Comparison of ENCODE assay signal across 1 cellular context in the genomic region with DNA sequence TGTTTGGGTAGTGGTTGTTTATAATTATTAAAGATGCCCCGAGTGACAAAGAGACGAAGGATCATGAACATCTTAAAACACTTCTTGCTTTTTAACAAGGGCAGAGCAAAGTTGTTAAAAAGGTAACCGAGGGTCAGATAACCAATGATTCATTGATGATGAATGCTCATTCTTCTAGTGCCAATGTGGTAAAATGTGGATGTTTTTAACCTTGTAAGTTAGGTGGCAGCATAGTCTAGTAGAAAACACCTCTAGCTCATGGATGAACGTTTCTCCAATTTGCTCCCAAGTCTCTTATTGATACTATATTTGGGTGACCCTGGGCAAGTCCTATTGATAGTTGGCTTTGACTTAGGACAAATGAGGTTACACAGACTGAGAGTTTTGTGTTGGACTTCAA.
TF ChIP-seq lines count a peak whose summit lies in the region.

No MANE protein-coding gene starts in this region.

TF ChIP-seq in Ishikawa, 13 proteins besides CTCF, POLR2A, EP300 and RAD21 (continued from another document):
- TF ChIP-seq, protein P1, sequence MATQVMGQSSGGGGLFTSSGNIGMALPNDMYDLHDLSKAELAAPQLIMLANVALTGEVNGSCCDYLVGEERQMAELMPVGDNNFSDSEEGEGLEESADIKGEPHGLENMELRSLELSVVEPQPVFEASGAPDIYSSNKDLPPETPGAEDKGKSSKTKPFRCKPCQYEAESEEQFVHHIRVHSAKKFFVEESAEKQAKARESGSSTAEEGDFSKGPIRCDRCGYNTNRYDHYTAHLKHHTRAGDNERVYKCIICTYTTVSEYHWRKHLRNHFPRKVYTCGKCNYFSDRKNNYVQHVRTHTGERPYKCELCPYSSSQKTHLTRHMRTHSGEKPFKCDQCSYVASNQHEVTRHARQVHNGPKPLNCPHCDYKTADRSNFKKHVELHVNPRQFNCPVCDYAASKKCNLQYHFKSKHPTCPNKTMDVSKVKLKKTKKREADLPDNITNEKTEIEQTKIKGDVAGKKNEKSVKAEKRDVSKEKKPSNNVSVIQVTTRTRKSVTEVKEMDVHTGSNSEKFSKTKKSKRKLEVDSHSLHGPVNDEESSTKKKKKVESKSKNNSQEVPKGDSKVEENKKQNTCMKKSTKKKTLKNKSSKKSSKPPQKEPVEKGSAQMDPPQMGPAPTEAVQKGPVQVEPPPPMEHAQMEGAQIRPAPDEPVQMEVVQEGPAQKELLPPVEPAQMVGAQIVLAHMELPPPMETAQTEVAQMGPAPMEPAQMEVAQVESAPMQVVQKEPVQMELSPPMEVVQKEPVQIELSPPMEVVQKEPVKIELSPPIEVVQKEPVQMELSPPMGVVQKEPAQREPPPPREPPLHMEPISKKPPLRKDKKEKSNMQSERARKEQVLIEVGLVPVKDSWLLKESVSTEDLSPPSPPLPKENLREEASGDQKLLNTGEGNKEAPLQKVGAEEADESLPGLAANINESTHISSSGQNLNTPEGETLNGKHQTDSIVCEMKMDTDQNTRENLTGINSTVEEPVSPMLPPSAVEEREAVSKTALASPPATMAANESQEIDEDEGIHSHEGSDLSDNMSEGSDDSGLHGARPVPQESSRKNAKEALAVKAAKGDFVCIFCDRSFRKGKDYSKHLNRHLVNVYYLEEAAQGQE (IDR thresholded peaks at IDR 0.05; ENCODE audit: low read depth), result no peak
- TF ChIP-seq YY1 (IDR thresholded peaks at IDR 0.05; ENCODE audit: low read depth) (no peak), FOXM1 (IDR thresholded peaks at IDR 0.05; ENCODE audit: borderline replicate concordance, low read depth) (no peak)
TF ChIP-seq in Ishikawa: peak in this region for 0.
